8 cellular contexts compared by ENCODE assay signal in the genomic region with DNA sequence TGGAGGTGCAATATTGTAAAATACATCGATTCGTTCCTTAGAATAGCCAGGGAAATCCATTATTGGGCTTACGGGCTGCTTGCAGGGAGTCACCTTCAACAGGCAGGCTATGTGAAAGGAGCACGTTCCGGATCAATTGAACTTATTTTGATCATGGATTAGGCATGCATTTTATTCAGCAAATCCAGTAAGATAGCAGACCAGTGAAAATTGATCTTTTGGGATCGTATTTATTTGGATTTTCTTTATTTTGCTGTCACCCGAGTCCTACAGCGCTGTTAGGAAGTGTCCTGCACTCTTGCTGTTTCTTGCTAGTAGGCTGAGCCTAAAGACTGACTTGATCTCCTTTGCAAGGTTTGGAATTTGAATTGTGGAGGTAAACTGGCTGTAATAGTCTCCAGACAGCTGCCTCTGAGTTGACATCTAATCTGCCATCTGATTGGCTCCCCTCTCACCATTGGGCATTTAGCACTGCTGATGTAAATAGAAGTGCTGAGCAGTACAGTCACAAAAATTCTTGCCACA.
A peak's percentile ranks its signal among the peaks of the same experiment; 100 is the strongest.
DNase-seq lines count a peak whose midpoint lies in the region; ATAC-seq and TF ChIP-seq lines count a peak whose summit lies in the region.

No MANE protein-coding gene starts in this region.

- no peak for TF ChIP-seq CTCF in brain microvascular endothelial cell (IDR thresholded peaks at IDR 0.05; ENCODE audit: low read depth, low read length, missing control alignments)

- H3K27ac ChIP-seq in ACC112 (ENCODE audit: low read depth, low read length) (peak overlapping the region; percentile 32), brain microvascular endothelial cell (peak overlapping the region; percentile 89)

- H3K27me3 ChIP-seq in ACC112 (ENCODE audit: insufficient read depth, low read length) = no peaks in the 10 kb centered on the region
- no peaks in the 10 kb centered on the region for H3K27me3 ChIP-seq in brain microvascular endothelial cell (replicated peaks)

- H2AFZ ChIP-seq in ACC112 (ENCODE audit: low read length, unreplicated experiment) = no peak overlapping the region

- H3K4me1 ChIP-seq in ACC112 (ENCODE audit: control insufficient read depth, insufficient read depth, low read length, unreplicated experiment) = peaks cover 20% of the 10 kb centered on the region

- H3K36me3 ChIP-seq in ACC112 (ENCODE audit: insufficient read depth, low read length) (no peaks in the 10 kb centered on the region), brain microvascular endothelial cell (replicated peaks) (no peaks in the 10 kb centered on the region)

- peak; percentile 40 for ATAC-seq in GM18498 (IDR thresholded peaks at IDR 0.05; ENCODE audit: unreplicated experiment)
- ATAC-seq in HG02885 (IDR thresholded peaks at IDR 0.05; ENCODE audit: poor library complexity, unreplicated experiment) = peak; percentile 53

- H3K79me2 ChIP-seq in ACC112 (ENCODE audit: control insufficient read depth, insufficient read depth, low read length, unreplicated experiment) = peaks cover 84% of the 10 kb centered on the region

- in situ Hi-C loops in brain microvascular endothelial cell (cut with HindIII; ENCODE audit: low pct_ligation_motif_present, low sequenced_read_pairs) = no loop called here

- H3K4me3 ChIP-seq in ACC112 (ENCODE audit: low read depth, low read length) (peak overlapping the region; percentile 89), brain microvascular endothelial cell (ENCODE audit: low read depth, low read length) (peak overlapping the region; percentile 83)

- peak; percentile 79 for DNase-seq in NCI-H1436 (lab: John Stamatoyannopoulos, UW)
- peak; percentile 68 to 92 for DNase-seq in SW 1271 (lab: John Stamatoyannopoulos, UW)
- peak; percentile 95 for DNase-seq in brain microvascular endothelial cell
- DNase-seq in hypothalamus (lab: John Stamatoyannopoulos, UW) = peak in 34 of 51 donors; percentile 7 to 84 (median 46)
- DNase-seq in putamen (ENCODE audit: low spot score) = peak; percentile 80

Comparison
In these comparisons a context has a peak if more than half of its experiments do, and no peak if none do; other contexts are left out.
1. Peak in every context shown above with its lines: DNase-seq, ATAC-seq, H3K4me3 ChIP-seq and H3K27ac ChIP-seq.